Comparison of ENCODE assay signal across 15 cellular contexts in genomic region chr13:110269509-110270185, GRCh38. TPM values are rescaled to one million over a fixed set of nuclear protein-coding genes. Genes with fewer than 3 reads are reported as not detected.
"Had no signal": no experiment of that assay in that cellular context is flagged by ENCODE, and none has a peak within 500 bp of the region (broad histone marks: within the 10 kb centered on the region; RNA-seq: fewer than 3 reads in every experiment).

No MANE protein-coding gene starts in this region.

- H3K36me3 ChIP-seq: pancreas, suprapubic skin had no signal

- H3K27ac ChIP-seq: body of pancreas, pancreas, suprapubic skin had no signal

- H3K4me3 ChIP-seq: body of pancreas, pancreas, suprapubic skin had no signal

- H3K9me3 ChIP-seq: body of pancreas, pancreas, suprapubic skin had no signal

- H3K4me1 ChIP-seq: body of pancreas, pancreas had no signal

- H3K27me3 ChIP-seq: body of pancreas, pancreas had no signal

- DNase-seq: activated CD4-positive, alpha-beta T cell treated with anti-CD3 and anti-CD28 coated beads, Interleukin-2, amount 50 U/mL, for 48 hours; activated naive CD4-positive, alpha-beta T cell; erythroblast; immature natural killer cell; mesenchymal stem cell; naive thymus-derived CD8-positive, alpha-beta T cell; pancreas; stimulated activated CD4-positive, alpha-beta T cell treated with anti-CD3 and anti-CD28 coated beads, Interleukin-2, amount 100 ng/mL, for 24 hours; stimulated activated naive CD4-positive, alpha-beta T cell treated with Interleukin-2 at 50 U/mL for 16 hours; SW 1271; trophoblast cell had no signal

RNA-seq across cellular contexts. Expression of gene COL4A1, which starts 37.3 kb away (rescaled TPM):
- total RNA-seq: activated T-helper 17 cell treated with anti-CD3 and anti-CD28 coated beads, Interleukin-2, amount 50 U/mL, for 72 hours; naive thymus-derived CD8-positive, alpha-beta T cell; T-helper 2 cell treated with Interferon-gamma antibody and Interleukin-4, amounts not matched to agents 100 ng/mL and 5 ng/mL, for 36 hours had no signal
- polyA plus RNA-seq: immature natural killer cell; naive thymus-derived CD8-positive, alpha-beta T cell had no signal

RNA-seq across cellular contexts. Expression of gene COL4A2, which starts 37.4 kb away (rescaled TPM):
- total RNA-seq: naive thymus-derived CD8-positive, alpha-beta T cell; T-helper 2 cell treated with Interferon-gamma antibody and Interleukin-4, amounts not matched to agents 100 ng/mL and 5 ng/mL, for 36 hours had no signal
- polyA plus RNA-seq: immature natural killer cell; naive thymus-derived CD8-positive, alpha-beta T cell had no signal
